ENCODE assay signal across 1 cellular context in the genomic region with DNA sequence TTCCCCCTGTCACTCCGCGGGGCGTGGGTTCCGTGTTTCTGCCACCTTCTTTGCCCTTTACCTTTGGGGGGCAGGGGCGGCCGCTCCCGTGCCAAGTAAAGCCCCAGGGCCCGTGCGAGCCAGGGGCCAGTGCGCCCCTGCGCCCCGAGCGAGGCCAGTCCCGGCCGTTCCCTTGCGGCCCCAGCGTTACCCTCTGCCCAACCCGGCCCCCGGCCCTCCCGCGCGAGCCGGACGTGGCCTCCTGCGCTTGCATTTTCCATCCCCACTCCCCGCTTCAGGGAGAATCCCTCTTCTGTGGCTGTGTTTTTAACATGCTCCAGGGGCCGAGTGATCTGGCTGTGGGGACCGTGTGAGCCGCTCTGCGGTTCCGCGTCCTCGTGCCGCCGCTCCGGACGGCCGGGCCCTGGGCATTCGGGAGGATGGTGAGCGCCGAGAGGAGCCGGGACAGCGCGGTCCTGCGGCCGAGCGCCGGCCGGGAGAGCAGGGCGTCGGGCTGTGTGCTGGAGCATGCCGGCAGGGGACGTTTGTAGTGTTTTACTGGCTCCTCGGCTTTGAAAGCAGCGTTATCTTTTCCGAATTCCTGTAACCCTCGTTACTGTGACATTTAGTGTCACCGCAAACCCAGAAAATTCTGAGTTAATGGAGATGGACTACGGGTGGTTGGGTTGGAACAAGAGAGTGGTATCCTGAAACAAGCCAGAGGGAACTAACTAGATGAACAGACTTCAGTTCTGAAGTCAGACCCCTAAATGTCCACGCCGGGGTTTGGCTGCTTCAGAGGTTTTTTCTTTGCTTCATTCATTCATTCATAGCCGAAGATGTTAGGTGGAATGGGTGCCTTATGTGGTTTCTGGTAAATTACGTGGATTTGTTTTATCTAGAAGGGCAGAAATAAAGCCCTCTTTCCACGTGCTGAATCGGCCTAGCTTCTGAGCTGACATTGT.
TF ChIP-seq lines count a peak whose summit lies in the region.

No MANE protein-coding gene starts in this region.

TF ChIP-seq in K562, 482 proteins besides CTCF, POLR2A, EP300 and RAD21 (continued from another document and continues in another):
- TF ChIP-seq SAP30 (IDR thresholded peaks at IDR 0.05; ENCODE audit: borderline replicate concordance, insufficient read depth, low read depth, low read length, poor library complexity, severe bottlenecking): peak; percentile 36
- TF ChIP-seq, protein P1, sequence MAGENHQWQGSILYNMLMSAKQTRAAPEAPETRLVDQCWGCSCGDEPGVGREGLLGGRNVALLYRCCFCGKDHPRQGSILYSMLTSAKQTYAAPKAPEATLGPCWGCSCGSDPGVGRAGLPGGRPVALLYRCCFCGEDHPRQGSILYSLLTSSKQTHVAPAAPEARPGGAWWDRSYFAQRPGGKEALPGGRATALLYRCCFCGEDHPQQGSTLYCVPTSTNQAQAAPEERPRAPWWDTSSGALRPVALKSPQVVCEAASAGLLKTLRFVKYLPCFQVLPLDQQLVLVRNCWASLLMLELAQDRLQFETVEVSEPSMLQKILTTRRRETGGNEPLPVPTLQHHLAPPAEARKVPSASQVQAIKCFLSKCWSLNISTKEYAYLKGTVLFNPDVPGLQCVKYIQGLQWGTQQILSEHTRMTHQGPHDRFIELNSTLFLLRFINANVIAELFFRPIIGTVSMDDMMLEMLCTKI (IDR thresholded peaks at IDR 0.05; ENCODE audit: partially characterized antibody): no peak
- TF ChIP-seq TEAD1 (CRISPR knock-in tag; IDR thresholded peaks at IDR 0.05): peak in 1 of 2 experiments; percentile 29; a peak in 1 of 4 replicates
- TF ChIP-seq HOXB6 (CRISPR knock-in tag; IDR thresholded peaks at IDR 0.05; ENCODE audit: borderline replicate concordance): no peak
- peak; percentile 46; the same call in 1 of the 2 replicates for TF ChIP-seq IRF2 (CRISPR knock-in tag; IDR thresholded peaks at IDR 0.05)
- TF ChIP-seq RBM39 (optimal IDR thresholded peaks at IDR 0.05; ENCODE audit: low read depth, low read length): no peak
- no peak for TF ChIP-seq EHMT2 (IDR thresholded peaks at IDR 0.05)
- no peak for TF ChIP-seq SMAD3 (CRISPR knock-in tag; conservative IDR thresholded peaks at IDR 0.05)
- TF ChIP-seq, protein P2, sequence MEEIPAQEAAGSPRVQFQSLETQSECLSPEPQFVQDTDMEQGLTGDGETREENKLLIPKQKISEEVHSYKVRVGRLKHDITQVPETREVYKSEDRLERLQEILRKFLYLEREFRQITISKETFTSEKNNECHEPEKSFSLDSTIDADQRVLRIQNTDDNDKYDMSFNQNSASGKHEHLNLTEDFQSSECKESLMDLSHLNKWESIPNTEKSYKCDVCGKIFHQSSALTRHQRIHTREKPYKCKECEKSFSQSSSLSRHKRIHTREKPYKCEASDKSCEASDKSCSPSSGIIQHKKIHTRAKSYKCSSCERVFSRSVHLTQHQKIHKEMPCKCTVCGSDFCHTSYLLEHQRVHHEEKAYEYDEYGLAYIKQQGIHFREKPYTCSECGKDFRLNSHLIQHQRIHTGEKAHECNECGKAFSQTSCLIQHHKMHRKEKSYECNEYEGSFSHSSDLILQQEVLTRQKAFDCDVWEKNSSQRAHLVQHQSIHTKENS (CRISPR knock-in tag; IDR thresholded peaks at IDR 0.05): no peak
- TF ChIP-seq CBX5 (IDR thresholded peaks at IDR 0.05; ENCODE audit: borderline replicate concordance, low read depth): no peak
- TF ChIP-seq NCOA4 (IDR thresholded peaks at IDR 0.05; ENCODE audit: partially characterized antibody): no peak
- TF ChIP-seq ZBTB8A (IDR thresholded peaks at IDR 0.05; ENCODE audit: partially characterized antibody): no peak
- no peak; the same call in 1 of the 2 replicates for TF ChIP-seq ZNF583 (CRISPR knock-in tag; IDR thresholded peaks at IDR 0.05)
- no peak for TF ChIP-seq ZNF23 (CRISPR knock-in tag; IDR thresholded peaks at IDR 0.05)
- no peak for TF ChIP-seq TCFL5 (CRISPR knock-in tag; conservative IDR thresholded peaks at IDR 0.05)
- no peak for TF ChIP-seq HCFC1 (IDR thresholded peaks at IDR 0.05; ENCODE audit: low read depth, low read length)
- no peak for TF ChIP-seq ATF1 (CRISPR knock-in tag; IDR thresholded peaks at IDR 0.05)
- no peak for TF ChIP-seq ATF1 (tag; IDR thresholded peaks at IDR 0.05)
- no peak for TF ChIP-seq MEF2D (tag; conservative IDR thresholded peaks at IDR 0.05; ENCODE audit: low read depth)
- no peak for TF ChIP-seq MEIS2 (IDR thresholded peaks at IDR 0.05; ENCODE audit: partially characterized antibody)
- TF ChIP-seq ZFP36 (IDR thresholded peaks at IDR 0.05; ENCODE audit: low read depth, low read length, partially characterized antibody): no peak
- TF ChIP-seq GATAD2B (IDR thresholded peaks at IDR 0.05; ENCODE audit: borderline replicate concordance): no peak
- TF ChIP-seq NR2C2 (CRISPR knock-in tag; IDR thresholded peaks at IDR 0.05): no peak
- no peak for TF ChIP-seq NR2C2 (tag; IDR thresholded peaks at IDR 0.05)
- TF ChIP-seq ETV6 (IDR thresholded peaks at IDR 0.05; ENCODE audit: borderline replicate concordance in 1 of 2, low read depth in 2 of 2, low read length in 1 of 2): no peak
- TF ChIP-seq ETV6 (CRISPR knock-in tag; IDR thresholded peaks at IDR 0.05; ENCODE audit: borderline replicate concordance): no peak
- no peak for TF ChIP-seq ZNF586 (CRISPR knock-in tag; conservative IDR thresholded peaks at IDR 0.05)
- TF ChIP-seq, protein P3, sequence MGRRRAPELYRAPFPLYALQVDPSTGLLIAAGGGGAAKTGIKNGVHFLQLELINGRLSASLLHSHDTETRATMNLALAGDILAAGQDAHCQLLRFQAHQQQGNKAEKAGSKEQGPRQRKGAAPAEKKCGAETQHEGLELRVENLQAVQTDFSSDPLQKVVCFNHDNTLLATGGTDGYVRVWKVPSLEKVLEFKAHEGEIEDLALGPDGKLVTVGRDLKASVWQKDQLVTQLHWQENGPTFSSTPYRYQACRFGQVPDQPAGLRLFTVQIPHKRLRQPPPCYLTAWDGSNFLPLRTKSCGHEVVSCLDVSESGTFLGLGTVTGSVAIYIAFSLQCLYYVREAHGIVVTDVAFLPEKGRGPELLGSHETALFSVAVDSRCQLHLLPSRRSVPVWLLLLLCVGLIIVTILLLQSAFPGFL (CRISPR knock-in tag; IDR thresholded peaks at IDR 0.05): no peak
- TF ChIP-seq SIN3A (IDR thresholded peaks at IDR 0.05; ENCODE audit: borderline replicate concordance in 2 of 2, control insufficient read depth in 1 of 2, low read depth in 2 of 2, low read length in 2 of 2): 0 out of 4 replicates have a peak, but pooled peaks of 1 of the 2 experiments have one; percentile 35
- peak; percentile 90 for TF ChIP-seq ZNF24 (IDR thresholded peaks at IDR 0.05)
- TF ChIP-seq, protein P4, sequence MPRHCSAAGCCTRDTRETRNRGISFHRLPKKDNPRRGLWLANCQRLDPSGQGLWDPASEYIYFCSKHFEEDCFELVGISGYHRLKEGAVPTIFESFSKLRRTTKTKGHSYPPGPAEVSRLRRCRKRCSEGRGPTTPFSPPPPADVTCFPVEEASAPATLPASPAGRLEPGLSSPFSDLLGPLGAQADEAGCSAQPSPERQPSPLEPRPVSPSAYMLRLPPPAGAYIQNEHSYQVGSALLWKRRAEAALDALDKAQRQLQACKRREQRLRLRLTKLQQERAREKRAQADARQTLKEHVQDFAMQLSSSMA (CRISPR knock-in tag; IDR thresholded peaks at IDR 0.05): no peak
- no peak for TF ChIP-seq TRIM24 (IDR thresholded peaks at IDR 0.05)
- TF ChIP-seq ERF (CRISPR knock-in tag; IDR thresholded peaks at IDR 0.05): no peak
- 0 out of 2 replicates have a peak, but pooled peaks have one; percentile 13 for TF ChIP-seq ZKSCAN1 (IDR thresholded peaks at IDR 0.05; ENCODE audit: low read depth, low read length)
- TF ChIP-seq, protein P5, sequence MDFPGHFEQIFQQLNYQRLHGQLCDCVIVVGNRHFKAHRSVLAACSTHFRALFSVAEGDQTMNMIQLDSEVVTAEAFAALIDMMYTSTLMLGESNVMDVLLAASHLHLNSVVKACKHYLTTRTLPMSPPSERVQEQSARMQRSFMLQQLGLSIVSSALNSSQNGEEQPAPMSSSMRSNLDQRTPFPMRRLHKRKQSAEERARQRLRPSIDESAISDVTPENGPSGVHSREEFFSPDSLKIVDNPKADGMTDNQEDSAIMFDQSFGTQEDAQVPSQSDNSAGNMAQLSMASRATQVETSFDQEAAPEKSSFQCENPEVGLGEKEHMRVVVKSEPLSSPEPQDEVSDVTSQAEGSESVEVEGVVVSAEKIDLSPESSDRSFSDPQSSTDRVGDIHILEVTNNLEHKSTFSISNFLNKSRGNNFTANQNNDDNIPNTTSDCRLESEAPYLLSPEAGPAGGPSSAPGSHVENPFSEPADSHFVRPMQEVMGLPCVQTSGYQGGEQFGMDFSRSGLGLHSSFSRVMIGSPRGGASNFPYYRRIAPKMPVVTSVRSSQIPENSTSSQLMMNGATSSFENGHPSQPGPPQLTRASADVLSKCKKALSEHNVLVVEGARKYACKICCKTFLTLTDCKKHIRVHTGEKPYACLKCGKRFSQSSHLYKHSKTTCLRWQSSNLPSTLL (IDR thresholded peaks at IDR 0.05): no peak
- no peak for TF ChIP-seq BRF1 (IDR thresholded peaks at IDR 0.05; ENCODE audit: borderline replicate concordance, extremely low read depth, insufficient read length)
- peak; percentile 75 for TF ChIP-seq PCBP1 (IDR thresholded peaks at IDR 0.05; ENCODE audit: low read depth, low read length, poor library complexity, severe bottlenecking)
- TF ChIP-seq PCBP2 (IDR thresholded peaks at IDR 0.05; ENCODE audit: low read depth, low read length, poor library complexity, severe bottlenecking): no peak
- no peak for TF ChIP-seq GTF2F1 (IDR thresholded peaks at IDR 0.05; ENCODE audit: low read depth, low read length)
- TF ChIP-seq MCM3 (IDR thresholded peaks at IDR 0.05): no peak
- peak; percentile 86 for TF ChIP-seq RBBP5 (IDR thresholded peaks at IDR 0.05; ENCODE audit: borderline replicate concordance, insufficient read depth, low read length, poor library complexity, severe bottlenecking)
- TF ChIP-seq, protein P6, sequence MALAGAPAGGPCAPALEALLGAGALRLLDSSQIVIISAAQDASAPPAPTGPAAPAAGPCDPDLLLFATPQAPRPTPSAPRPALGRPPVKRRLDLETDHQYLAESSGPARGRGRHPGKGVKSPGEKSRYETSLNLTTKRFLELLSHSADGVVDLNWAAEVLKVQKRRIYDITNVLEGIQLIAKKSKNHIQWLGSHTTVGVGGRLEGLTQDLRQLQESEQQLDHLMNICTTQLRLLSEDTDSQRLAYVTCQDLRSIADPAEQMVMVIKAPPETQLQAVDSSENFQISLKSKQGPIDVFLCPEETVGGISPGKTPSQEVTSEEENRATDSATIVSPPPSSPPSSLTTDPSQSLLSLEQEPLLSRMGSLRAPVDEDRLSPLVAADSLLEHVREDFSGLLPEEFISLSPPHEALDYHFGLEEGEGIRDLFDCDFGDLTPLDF (CRISPR knock-in tag; IDR thresholded peaks at IDR 0.05): peak; percentile 43; the same call in 1 of the 2 replicates
- TF ChIP-seq GTF2E2 (tag; IDR thresholded peaks at IDR 0.05): no peak
- TF ChIP-seq CTBP1 (IDR thresholded peaks at IDR 0.05; ENCODE audit: borderline replicate concordance): peak; percentile 46; the same call in 1 of the 2 replicates
- TF ChIP-seq NFIC (IDR thresholded peaks at IDR 0.05): no peak
- 0 out of 2 replicates have a peak, but pooled peaks have one; percentile 29 for TF ChIP-seq KLF1 (tag; IDR thresholded peaks at IDR 0.05)
- TF ChIP-seq, protein P7, sequence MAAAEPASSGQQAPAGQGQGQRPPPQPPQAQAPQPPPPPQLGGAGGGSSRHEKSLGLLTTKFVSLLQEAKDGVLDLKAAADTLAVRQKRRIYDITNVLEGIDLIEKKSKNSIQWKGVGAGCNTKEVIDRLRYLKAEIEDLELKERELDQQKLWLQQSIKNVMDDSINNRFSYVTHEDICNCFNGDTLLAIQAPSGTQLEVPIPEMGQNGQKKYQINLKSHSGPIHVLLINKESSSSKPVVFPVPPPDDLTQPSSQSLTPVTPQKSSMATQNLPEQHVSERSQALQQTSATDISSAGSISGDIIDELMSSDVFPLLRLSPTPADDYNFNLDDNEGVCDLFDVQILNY (CRISPR knock-in tag; IDR thresholded peaks at IDR 0.05): 0 out of 2 replicates have a peak, but pooled peaks have one; percentile 29
- TF ChIP-seq GABPB1 (CRISPR knock-in tag; IDR thresholded peaks at IDR 0.05): peak; percentile 39; the same call in 1 of the 2 replicates
- TF ChIP-seq, protein P8, sequence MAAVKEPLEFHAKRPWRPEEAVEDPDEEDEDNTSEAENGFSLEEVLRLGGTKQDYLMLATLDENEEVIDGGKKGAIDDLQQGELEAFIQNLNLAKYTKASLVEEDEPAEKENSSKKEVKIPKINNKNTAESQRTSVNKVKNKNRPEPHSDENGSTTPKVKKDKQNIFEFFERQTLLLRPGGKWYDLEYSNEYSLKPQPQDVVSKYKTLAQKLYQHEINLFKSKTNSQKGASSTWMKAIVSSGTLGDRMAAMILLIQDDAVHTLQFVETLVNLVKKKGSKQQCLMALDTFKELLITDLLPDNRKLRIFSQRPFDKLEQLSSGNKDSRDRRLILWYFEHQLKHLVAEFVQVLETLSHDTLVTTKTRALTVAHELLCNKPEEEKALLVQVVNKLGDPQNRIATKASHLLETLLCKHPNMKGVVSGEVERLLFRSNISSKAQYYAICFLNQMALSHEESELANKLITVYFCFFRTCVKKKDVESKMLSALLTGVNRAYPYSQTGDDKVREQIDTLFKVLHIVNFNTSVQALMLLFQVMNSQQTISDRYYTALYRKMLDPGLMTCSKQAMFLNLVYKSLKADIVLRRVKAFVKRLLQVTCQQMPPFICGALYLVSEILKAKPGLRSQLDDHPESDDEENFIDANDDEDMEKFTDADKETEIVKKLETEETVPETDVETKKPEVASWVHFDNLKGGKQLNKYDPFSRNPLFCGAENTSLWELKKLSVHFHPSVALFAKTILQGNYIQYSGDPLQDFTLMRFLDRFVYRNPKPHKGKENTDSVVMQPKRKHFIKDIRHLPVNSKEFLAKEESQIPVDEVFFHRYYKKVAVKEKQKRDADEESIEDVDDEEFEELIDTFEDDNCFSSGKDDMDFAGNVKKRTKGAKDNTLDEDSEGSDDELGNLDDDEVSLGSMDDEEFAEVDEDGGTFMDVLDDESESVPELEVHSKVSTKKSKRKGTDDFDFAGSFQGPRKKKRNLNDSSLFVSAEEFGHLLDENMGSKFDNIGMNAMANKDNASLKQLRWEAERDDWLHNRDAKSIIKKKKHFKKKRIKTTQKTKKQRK (IDR thresholded peaks at IDR 0.05; ENCODE audit: borderline replicate concordance, low read depth, low read length): no peak
- TF ChIP-seq POLR2AphosphoS2 (IDR thresholded peaks at IDR 0.05; ENCODE audit: low read length): no peak
- TF ChIP-seq, protein P9, sequence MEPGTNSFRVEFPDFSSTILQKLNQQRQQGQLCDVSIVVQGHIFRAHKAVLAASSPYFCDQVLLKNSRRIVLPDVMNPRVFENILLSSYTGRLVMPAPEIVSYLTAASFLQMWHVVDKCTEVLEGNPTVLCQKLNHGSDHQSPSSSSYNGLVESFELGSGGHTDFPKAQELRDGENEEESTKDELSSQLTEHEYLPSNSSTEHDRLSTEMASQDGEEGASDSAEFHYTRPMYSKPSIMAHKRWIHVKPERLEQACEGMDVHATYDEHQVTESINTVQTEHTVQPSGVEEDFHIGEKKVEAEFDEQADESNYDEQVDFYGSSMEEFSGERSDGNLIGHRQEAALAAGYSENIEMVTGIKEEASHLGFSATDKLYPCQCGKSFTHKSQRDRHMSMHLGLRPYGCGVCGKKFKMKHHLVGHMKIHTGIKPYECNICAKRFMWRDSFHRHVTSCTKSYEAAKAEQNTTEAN (CRISPR knock-in tag; IDR thresholded peaks at IDR 0.05): no peak
